In genomic region chr4:10715696-10716095, GRCh38 we compare ENCODE assay signal across 19 cellular contexts. TPM values are rescaled to one million over a fixed set of nuclear protein-coding genes. Genes with fewer than 3 reads are reported as not detected.
A peak's percentile ranks its signal among the peaks of the same experiment; 100 is the strongest.
DNase-seq lines count a peak whose midpoint lies in the region; TF ChIP-seq lines count a peak whose summit lies in the region.
"Had no signal": no experiment of that assay in that cellular context is flagged by ENCODE, and none has a peak within 500 bp of the region (broad histone marks: within the 10 kb centered on the region; RNA-seq: fewer than 3 reads in every experiment).

No MANE protein-coding gene starts in this region.

- H3K9me3 ChIP-seq in adipocyte (ENCODE audit: control insufficient read depth, low read length) (peaks cover 14% of the 10 kb centered on the region), spleen (peaks cover 0 to 11% (median 0%) of the 10 kb centered on the region in 8 donors)
- H3K9me3 ChIP-seq: gastrocnemius medialis had no signal

- no peaks in the 10 kb centered on the region for H3K36me3 Mint-ChIP-seq in nephron progenitor cell (ENCODE audit: low read depth)

- 51 to 69% (median 58%) methylated on average over 5 of the region's 5 CpGs for WGBS in spleen, 5 donors

- H3K4me3 Mint-ChIP-seq in nephron progenitor cell, result no peak overlapping the region
- H3K4me3 Mint-ChIP-seq: B cell had no signal

- H3K4me1 Mint-ChIP-seq in nephron progenitor cell, result peaks cover 10% of the 10 kb centered on the region

- H3K9ac ChIP-seq in adipocyte (ENCODE audit: low read length), result no peak overlapping the region

- peaks cover 24% of the 10 kb centered on the region for H3K9me3 Mint-ChIP-seq in nephron progenitor cell

- TF ChIP-seq CTCF in fibroblast of mammary gland (conservative IDR thresholded peaks at IDR 0.05; ENCODE audit: control insufficient read depth, insufficient read depth, low read depth, low read length) (no peak), nephron progenitor cell (IDR thresholded peaks at IDR 0.05) (no peak), spleen (IDR thresholded peaks at IDR 0.05 in 8 of 11, conservative IDR thresholded peaks at IDR 0.05 in 3 of 11) (no peak)

- no peaks in the 10 kb centered on the region for H3K4me1 ChIP-seq in adipocyte (ENCODE audit: control insufficient read depth, insufficient read depth, low read length)
- no peaks in the 10 kb centered on the region for H3K4me1 ChIP-seq in spleen
- H3K4me1 ChIP-seq: gastrocnemius medialis had no signal

- TF ChIP-seq POLR2A in spleen (IDR thresholded peaks at IDR 0.05), result no peak

- peak overlapping the region; percentile 78 for H3K27ac Mint-ChIP-seq in nephron progenitor cell
- H3K27ac Mint-ChIP-seq: B cell had no signal

- peaks cover 7% of the 10 kb centered on the region for H3K27me3 Mint-ChIP-seq in nephron progenitor cell (ENCODE audit: low read depth, poor library complexity)
- H3K27me3 Mint-ChIP-seq: B cell had no signal

- H3K27ac ChIP-seq in spleen, result no peak overlapping the region
- H3K27ac ChIP-seq: 22Rv1, gastrocnemius medialis had no signal

- H3K4me3 ChIP-seq in adipocyte (ENCODE audit: low read length), result no peak overlapping the region
- no peak overlapping the region for H3K4me3 ChIP-seq in fibroblast of mammary gland (ENCODE audit: control insufficient read depth, low read depth, low read length)
- H3K4me3 ChIP-seq in spleen, result no peak overlapping the region
- H3K4me3 ChIP-seq: gastrocnemius medialis had no signal

- peak; percentile 22 for DNase-seq in DMS53 (lab: John Stamatoyannopoulos, UW)
- no peak for DNase-seq in DMS53 treated with DMSO at 0.1 percent for 48 hours (lab: John Stamatoyannopoulos, UW; ENCODE audit: unreplicated experiment)
- DNase-seq in adipocyte (ENCODE audit: low read depth), result peak; percentile 62
- peak; percentile 73 for DNase-seq in fibroblast of mammary gland (ENCODE audit: low read depth)
- DNase-seq in nephron progenitor cell, result no peak
- no peak for DNase-seq in spleen
- DNase-seq in stimulated activated naive CD4-positive, alpha-beta T cell (lab: John Stamatoyannopoulos, UW), result no peak
- no peak for DNase-seq in activated naive CD4-positive, alpha-beta T cell (lab: John Stamatoyannopoulos, UW)
- DNase-seq: activated CD4-positive, alpha-beta T cell treated with anti-CD3 and anti-CD28 coated beads for 4 hours; activated gamma-delta T cell treated with Interleukin-2 at 50 U/mL for 16 hours; gastrocnemius medialis; HCEC 1CT; MM.1S; NCI-H2227 treated with DMSO at 0.1 percent for 48 hours; substantia nigra had no signal

- H3K27me3 ChIP-seq in adipocyte (replicated peaks; ENCODE audit: control insufficient read depth, insufficient read depth, low read length), result no peaks in the 10 kb centered on the region
- H3K27me3 ChIP-seq in spleen (replicated peaks in 1 of 7), result peaks cover 0 to 5% (median 0%) of the 10 kb centered on the region in 7 donors
- H3K27me3 ChIP-seq: gastrocnemius medialis had no signal

- no peaks in the 10 kb centered on the region for H3K36me3 ChIP-seq in adipocyte (ENCODE audit: control insufficient read depth, insufficient read depth, low read length, severe bottlenecking)
- H3K36me3 ChIP-seq in spleen, result no peaks in the 10 kb centered on the region
- H3K36me3 ChIP-seq: gastrocnemius medialis had no signal

- intact Hi-C loops in spleen (cut with DNase I; ENCODE audit: low total_unique reads), result no loop called here

RNA-seq across cellular contexts. Expression of gene CLNK, which starts 31.1 kb away (rescaled TPM):
- total RNA-seq in spleen, result 1 to 10 TPM; 1.1 to 2.8 (median 1.8) TPM
- under 1 TPM; 0.39 to 0.57 (median 0.42) TPM for polyA plus RNA-seq in spleen
- total RNA-seq: cerebellum, gastrocnemius medialis, pulmonary artery endothelial cell had no signal

Comparison
In these comparisons a context has a peak if more than half of its experiments do, and no peak if none do; other contexts are left out.
1. DNase-seq: peak in DMS53 (single experiment), adipocyte (single experiment) and fibroblast of mammary gland (single experiment); none in DMS53 treated with DMSO at 0.1 percent for 48 hours (single experiment), nephron progenitor cell (single experiment), spleen (single experiment), stimulated activated naive CD4-positive, alpha-beta T cell (0 of 6) and activated naive CD4-positive, alpha-beta T cell (0 of 4).